1 cellular context compared by ENCODE assay signal in the genomic region with DNA sequence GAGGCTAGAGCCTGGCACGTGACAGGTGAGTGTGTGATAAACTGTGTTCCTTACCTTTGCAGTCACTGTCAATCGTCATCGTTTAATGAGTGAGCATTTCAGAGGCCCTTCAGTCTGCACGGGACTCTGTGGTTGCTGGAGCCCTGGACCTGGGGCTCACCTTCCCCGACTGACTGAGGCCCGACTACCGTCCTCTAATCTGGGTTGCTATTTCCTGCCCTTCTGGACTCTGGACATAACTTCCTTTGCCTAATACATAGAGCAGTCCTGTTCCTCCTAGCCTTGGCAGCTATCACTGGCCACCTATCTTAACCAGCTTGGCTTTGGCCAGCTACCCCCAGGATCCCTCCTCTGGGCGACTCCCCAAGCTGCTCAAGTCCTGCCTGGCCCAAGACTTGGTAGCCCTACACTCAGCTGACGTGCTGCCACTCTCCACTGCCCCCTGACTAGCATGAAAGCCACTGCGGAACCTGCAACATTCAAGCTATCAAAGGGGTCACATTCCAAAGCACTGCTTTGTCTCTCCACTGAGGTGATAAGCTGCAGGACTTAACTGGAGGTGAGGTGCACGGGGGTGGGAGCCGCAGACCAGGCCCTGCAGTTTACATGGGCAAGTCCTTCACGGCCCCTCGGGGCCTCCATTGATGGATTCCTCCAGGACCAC.
TF ChIP-seq lines count a peak whose summit lies in the region.

No MANE protein-coding gene starts in this region.

TF ChIP-seq in HCT116, 20 proteins besides CTCF, POLR2A, EP300 and RAD21 (continued from another document):
- TF ChIP-seq, protein P1, sequence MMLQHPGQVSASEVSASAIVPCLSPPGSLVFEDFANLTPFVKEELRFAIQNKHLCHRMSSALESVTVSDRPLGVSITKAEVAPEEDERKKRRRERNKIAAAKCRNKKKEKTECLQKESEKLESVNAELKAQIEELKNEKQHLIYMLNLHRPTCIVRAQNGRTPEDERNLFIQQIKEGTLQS (IDR thresholded peaks at IDR 0.05), result no peak
- TF ChIP-seq, protein P2, sequence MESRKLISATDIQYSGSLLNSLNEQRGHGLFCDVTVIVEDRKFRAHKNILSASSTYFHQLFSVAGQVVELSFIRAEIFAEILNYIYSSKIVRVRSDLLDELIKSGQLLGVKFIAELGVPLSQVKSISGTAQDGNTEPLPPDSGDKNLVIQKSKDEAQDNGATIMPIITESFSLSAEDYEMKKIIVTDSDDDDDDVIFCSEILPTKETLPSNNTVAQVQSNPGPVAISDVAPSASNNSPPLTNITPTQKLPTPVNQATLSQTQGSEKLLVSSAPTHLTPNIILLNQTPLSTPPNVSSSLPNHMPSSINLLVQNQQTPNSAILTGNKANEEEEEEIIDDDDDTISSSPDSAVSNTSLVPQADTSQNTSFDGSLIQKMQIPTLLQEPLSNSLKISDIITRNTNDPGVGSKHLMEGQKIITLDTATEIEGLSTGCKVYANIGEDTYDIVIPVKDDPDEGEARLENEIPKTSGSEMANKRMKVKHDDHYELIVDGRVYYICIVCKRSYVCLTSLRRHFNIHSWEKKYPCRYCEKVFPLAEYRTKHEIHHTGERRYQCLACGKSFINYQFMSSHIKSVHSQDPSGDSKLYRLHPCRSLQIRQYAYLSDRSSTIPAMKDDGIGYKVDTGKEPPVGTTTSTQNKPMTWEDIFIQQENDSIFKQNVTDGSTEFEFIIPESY (IDR thresholded peaks at IDR 0.05; ENCODE audit: extremely low read depth, insufficient replicate concordance, low read length), result no peak
- TF ChIP-seq ZFX (IDR thresholded peaks at IDR 0.05) (no peak), SP1 (IDR thresholded peaks at IDR 0.05; ENCODE audit: low read depth) (no peak), CEBPB (IDR thresholded peaks at IDR 0.05; ENCODE audit: low read depth) (no peak), SRF (IDR thresholded peaks at IDR 0.05; ENCODE audit: low read depth) (no peak)
